Comparison of ENCODE assay signal across 9 cellular contexts in genomic region chr4:129218355-129218754, GRCh38.
A peak's percentile ranks its signal among the peaks of the same experiment; 100 is the strongest.
DNase-seq lines count a peak whose midpoint lies in the region; ATAC-seq and TF ChIP-seq lines count a peak whose summit lies in the region.
"Had no signal": no experiment of that assay in that cellular context is flagged by ENCODE, and none has a peak within 500 bp of the region (broad histone marks: within the 10 kb centered on the region; RNA-seq: fewer than 3 reads in every experiment).

No MANE protein-coding gene starts in this region.

- H3K18ac ChIP-seq in neuronal stem cell (ENCODE audit: low read length), result no peak overlapping the region

- H2AFZ ChIP-seq in neuronal stem cell (ENCODE audit: low read length), result no peak overlapping the region

- WGBS in neuronal stem cell (ENCODE audit: extremely low coverage in 2 of 2, insufficient read length in 2 of 2, insufficient replicate concordance in 1 of 2), 2 donors, result no CpG with 5 or more reads among the region's 4 CpGs
- WGBS in stomach, 5 donors, result 52 to 60% (median 56%) methylated on average over 4 of the region's 4 CpGs

- CTCF ChIA-PET in activated CD4-positive, alpha-beta memory T cell treated with anti-CD3 and anti-CD28 coated beads for 36 hours (lab: Charles Lee), result no interaction called here

- H3K9me3 ChIP-seq in colonic mucosa (no peaks in the 10 kb centered on the region), neuronal stem cell (replicated peaks in 1 of 2; ENCODE audit: control insufficient read depth in 2 of 2, insufficient read depth in 1 of 2, low read depth in 1 of 2, low read length in 2 of 2) (no peaks in the 10 kb centered on the region), stomach (no peaks in the 10 kb centered on the region)
- H3K9me3 ChIP-seq: SJSA1 had no signal

- no peak overlapping the region for H3K27ac ChIP-seq in colonic mucosa
- no peak overlapping the region for H3K27ac ChIP-seq in neuronal stem cell (replicated peaks; ENCODE audit: low read length)
- H3K27ac ChIP-seq in stomach, result no peak overlapping the region
- H3K27ac ChIP-seq: SJSA1 had no signal

- H3K4me2 ChIP-seq in neuronal stem cell (ENCODE audit: insufficient read depth, low read length, poor library complexity, severe bottlenecking), result peak overlapping the region; percentile 18

- DNase-seq in NCI-H2227 treated with DMSO at 0.1 percent for 48 hours (lab: John Stamatoyannopoulos, UW), result peak; percentile 68
- DNase-seq in colonic mucosa, result peak; percentile 24
- DNase-seq in neuronal stem cell (ENCODE audit: low spot score), result peak; percentile 5
- no peak for DNase-seq in stimulated activated naive CD8-positive, alpha-beta T cell treated with anti-CD3 and anti-CD28 coated beads, Interleukin-15, amount 100 ng/mL, for 72 hours
- DNase-seq in activated CD4-positive, alpha-beta memory T cell treated with anti-CD3 and anti-CD28 coated beads for 36 hours, result no peak
- DNase-seq in stomach, result no peak

- no peaks in the 10 kb centered on the region for H3K27me3 Mint-ChIP-seq in stimulated activated naive CD8-positive, alpha-beta T cell treated with anti-CD3 and anti-CD28 coated beads, Interleukin-15, amount 100 ng/mL, for 72 hours
- H3K27me3 Mint-ChIP-seq in activated CD4-positive, alpha-beta memory T cell treated with anti-CD3 and anti-CD28 coated beads for 36 hours, result no peaks in the 10 kb centered on the region

- no peaks in the 10 kb centered on the region for H3K4me1 Mint-ChIP-seq in stimulated activated naive CD8-positive, alpha-beta T cell treated with anti-CD3 and anti-CD28 coated beads, Interleukin-15, amount 100 ng/mL, for 72 hours
- H3K4me1 Mint-ChIP-seq in activated CD4-positive, alpha-beta memory T cell treated with anti-CD3 and anti-CD28 coated beads for 36 hours (ENCODE audit: low read depth), result no peaks in the 10 kb centered on the region

- POLR2A ChIA-PET in activated CD4-positive, alpha-beta memory T cell treated with anti-CD3 and anti-CD28 coated beads for 36 hours (lab: Charles Lee), result no interaction called here

- H2BK120ac ChIP-seq in neuronal stem cell (ENCODE audit: low read depth, low read length), result no peak overlapping the region

- H3K27ac Mint-ChIP-seq in stimulated activated naive CD8-positive, alpha-beta T cell treated with anti-CD3 and anti-CD28 coated beads, Interleukin-15, amount 100 ng/mL, for 72 hours, result no peak overlapping the region
- no peak overlapping the region for H3K27ac Mint-ChIP-seq in activated CD4-positive, alpha-beta memory T cell treated with anti-CD3 and anti-CD28 coated beads for 36 hours

- H3K4me1 ChIP-seq in colonic mucosa, result no peaks in the 10 kb centered on the region
- peaks cover 0 to 3% of the 10 kb centered on the region in 2 donors for H3K4me1 ChIP-seq in neuronal stem cell (ENCODE audit: control insufficient read depth in 2 of 2, insufficient read depth in 1 of 2, low read depth in 1 of 2, low read length in 2 of 2)
- no peaks in the 10 kb centered on the region for H3K4me1 ChIP-seq in stomach
- H3K4me1 ChIP-seq: SJSA1 had no signal

- H3K36me3 Mint-ChIP-seq in activated CD4-positive, alpha-beta memory T cell treated with anti-CD3 and anti-CD28 coated beads for 36 hours, result no peaks in the 10 kb centered on the region

- H3K9ac ChIP-seq in colonic mucosa (ENCODE audit: low read depth in 2 of 2, low read length in 2 of 2) (no peak overlapping the region), neuronal stem cell (ENCODE audit: low read depth, low read length, poor library complexity) (no peak overlapping the region)

- no peak overlapping the region for H4K8ac ChIP-seq in neuronal stem cell (ENCODE audit: low read depth, low read length)

- H3K4me3 ChIP-seq in colonic mucosa (no peak overlapping the region), neuronal stem cell (ENCODE audit: low read length in 2 of 2) (no peak overlapping the region), stomach (no peak overlapping the region)
- H3K4me3 ChIP-seq: SJSA1 had no signal

- ATAC-seq in GM18505 (IDR thresholded peaks at IDR 0.05; ENCODE audit: unreplicated experiment) (peak; percentile 68), HG03045 (IDR thresholded peaks at IDR 0.05; ENCODE audit: unreplicated experiment) (no peak)
- ATAC-seq in stimulated activated naive CD8-positive, alpha-beta T cell treated with anti-CD3 and anti-CD28 coated beads, Interleukin-15, amount 100 ng/mL, for 72 hours, result no peak

- no peaks in the 10 kb centered on the region for H3K27me3 ChIP-seq in colonic mucosa
- no peaks in the 10 kb centered on the region for H3K27me3 ChIP-seq in neuronal stem cell (ENCODE audit: control insufficient read depth in 3 of 3, insufficient read depth in 3 of 3, low read depth in 1 of 3, low read length in 3 of 3)
- no peaks in the 10 kb centered on the region for H3K27me3 ChIP-seq in stomach
- H3K27me3 ChIP-seq: SJSA1 had no signal

- H2AK5ac ChIP-seq in neuronal stem cell (ENCODE audit: low read depth, low read length), result no peak overlapping the region

- no peaks in the 10 kb centered on the region for H3K9me3 Mint-ChIP-seq in stimulated activated naive CD8-positive, alpha-beta T cell treated with anti-CD3 and anti-CD28 coated beads, Interleukin-15, amount 100 ng/mL, for 72 hours
- H3K9me3 Mint-ChIP-seq in activated CD4-positive, alpha-beta memory T cell treated with anti-CD3 and anti-CD28 coated beads for 36 hours, result no peaks in the 10 kb centered on the region

- H3K4me3 Mint-ChIP-seq in stimulated activated naive CD8-positive, alpha-beta T cell treated with anti-CD3 and anti-CD28 coated beads, Interleukin-15, amount 100 ng/mL, for 72 hours, result no peak overlapping the region
- no peak overlapping the region for H3K4me3 Mint-ChIP-seq in activated CD4-positive, alpha-beta memory T cell treated with anti-CD3 and anti-CD28 coated beads for 36 hours

- H4K91ac ChIP-seq in neuronal stem cell (ENCODE audit: low read depth, low read length, poor library complexity), result no peak overlapping the region

- TF ChIP-seq CTCF in colonic mucosa (IDR thresholded peaks at IDR 0.05) (peak; percentile 34), stomach (IDR thresholded peaks at IDR 0.05) (no peak)

- no peak overlapping the region for H2BK12ac ChIP-seq in neuronal stem cell (ENCODE audit: low read length)

- no peak overlapping the region for H3K14ac ChIP-seq in neuronal stem cell (ENCODE audit: low read length)

- no peak overlapping the region for H3K4ac ChIP-seq in neuronal stem cell (ENCODE audit: low read length)

- H3K23ac ChIP-seq in neuronal stem cell (ENCODE audit: low read depth, low read length, poor library complexity), result no peak overlapping the region

- H3K79me1 ChIP-seq in neuronal stem cell (ENCODE audit: low read depth, low read length), result no peaks in the 10 kb centered on the region

- intact Hi-C loops in colonic mucosa (cut with DNase I), result no loop called here
- intact Hi-C loops in activated CD4-positive, alpha-beta memory T cell treated with anti-CD3 and anti-CD28 coated beads for 36 hours (cut with micrococcal nuclease), result no loop called here
- intact Hi-C loops in stomach (cut with DNase I; ENCODE audit: low total_unique reads), result no loop called here

- H2BK5ac ChIP-seq in neuronal stem cell (ENCODE audit: low read length), result no peak overlapping the region

- TF ChIP-seq EP300 in stomach (IDR thresholded peaks at IDR 0.05), result no peak

- no peak overlapping the region for H2BK15ac ChIP-seq in neuronal stem cell (ENCODE audit: low read length)

- H3K36me3 ChIP-seq in colonic mucosa (no peaks in the 10 kb centered on the region), neuronal stem cell (replicated peaks in 1 of 2; ENCODE audit: control insufficient read depth in 2 of 2, insufficient read depth in 2 of 2, low read length in 2 of 2) (no peaks in the 10 kb centered on the region), stomach (no peaks in the 10 kb centered on the region)
- H3K36me3 ChIP-seq: SJSA1 had no signal

- TF ChIP-seq POLR2A in GM18505 (IDR thresholded peaks at IDR 0.05; ENCODE audit: borderline replicate concordance, extremely low read depth, insufficient read depth, insufficient read length) (no peak), stomach (IDR thresholded peaks at IDR 0.05) (no peak)

Comparison
In these comparisons a context has a peak if more than half of its experiments do, and no peak if none do; other contexts are left out.
1. DNase-seq: peak in NCI-H2227 treated with DMSO at 0.1 percent for 48 hours (single experiment), colonic mucosa (single experiment) and neuronal stem cell (single experiment); none in stimulated activated naive CD8-positive, alpha-beta T cell treated with anti-CD3 and anti-CD28 coated beads, Interleukin-15, amount 100 ng/mL, for 72 hours (0 of 2), activated CD4-positive, alpha-beta memory T cell treated with anti-CD3 and anti-CD28 coated beads for 36 hours (single experiment) and stomach (single experiment).